Comparison of ENCODE assay signal across 8 cellular contexts in genomic region chr19:47255947-47256687, GRCh38. TPM values are rescaled to one million over a fixed set of nuclear protein-coding genes. Genes with fewer than 3 reads are reported as not detected.
DNase-seq lines count a peak whose midpoint lies in the region; ATAC-seq, FAIRE-seq and TF ChIP-seq lines count a peak whose summit lies in the region.

CCDC9 (plus strand) TSS chr19:47256525; CDS start chr19:47258401, 1,876 bp downstream.

- H3K27me3 ChIP-seq in Loucy (ENCODE audit: insufficient read depth, low read length, poor library complexity, severe bottlenecking) = no peaks in the 10 kb centered on the region
- H3K27me3 ChIP-seq in RWPE2 (ENCODE audit: insufficient read depth, poor library complexity, severe bottlenecking) = no peaks in the 10 kb centered on the region
- no peaks in the 10 kb centered on the region for H3K27me3 ChIP-seq in thyroid gland

- peak within 1 kb of the TSS; percentile 96 for H3K27ac Mint-ChIP-seq in activated naive CD4-positive, alpha-beta T cell treated with anti-CD3 and anti-CD28 coated beads, Interleukin-2, amount 10 ng/mL, durations not matched to agents 7 days and 5 days

- TF ChIP-seq CTCF in Loucy (conservative IDR thresholded peaks at IDR 0.05; ENCODE audit: low read length) = no peak
- TF ChIP-seq CTCF in RWPE2 (IDR thresholded peaks at IDR 0.05; ENCODE audit: poor library complexity, severe bottlenecking) = no peak
- TF ChIP-seq CTCF in thyroid gland (IDR thresholded peaks at IDR 0.05) = peak in 1 of 6 experiments; percentile 14

- peak within 1 kb of the TSS; percentile 95 for H3K4me3 Mint-ChIP-seq in activated naive CD4-positive, alpha-beta T cell treated with anti-CD3 and anti-CD28 coated beads, Interleukin-2, amount 10 ng/mL, durations not matched to agents 7 days and 5 days

- H3K9me3 Mint-ChIP-seq in activated naive CD4-positive, alpha-beta T cell treated with anti-CD3 and anti-CD28 coated beads, Interleukin-2, amount 10 ng/mL, durations not matched to agents 7 days and 5 days = no peaks in the 10 kb centered on the region

- peak; percentile 95 for DNase-seq in G401 (ENCODE audit: low spot score)
- peak; percentile 76 for DNase-seq in H54 (ENCODE audit: insufficient read length, low spot score)
- peak; percentile 95 for DNase-seq in RWPE2 (ENCODE audit: low spot score)
- peak; percentile 96 for DNase-seq in activated naive CD4-positive, alpha-beta T cell treated with anti-CD3 and anti-CD28 coated beads, Interleukin-2, amount 10 ng/mL, durations not matched to agents 7 days and 5 days
- no peak for DNase-seq in glomerular endothelial cell (ENCODE audit: extremely low read depth, low read depth, low spot score)
- peak; percentile 95 for DNase-seq in occipital lobe (lab: John Stamatoyannopoulos, UW)
- DNase-seq in thyroid gland = peak; percentile 97 to 98

- WGBS in thyroid gland, 2 donors = 18 to 22% methylated on average over 31 to 35 of the region's 56 CpGs

- peak within 1 kb of the TSS; percentile 91 for H3K9ac ChIP-seq in Loucy (ENCODE audit: low read depth, low read length, poor library complexity, severe bottlenecking)

- peaks cover 39% of the 10 kb centered on the region for H3K4me1 Mint-ChIP-seq in activated naive CD4-positive, alpha-beta T cell treated with anti-CD3 and anti-CD28 coated beads, Interleukin-2, amount 10 ng/mL, durations not matched to agents 7 days and 5 days

- H3K36me3 Mint-ChIP-seq in activated naive CD4-positive, alpha-beta T cell treated with anti-CD3 and anti-CD28 coated beads, Interleukin-2, amount 10 ng/mL, durations not matched to agents 7 days and 5 days = peaks cover 28% of the 10 kb centered on the region

- intact Hi-C loops in thyroid gland (cut with DNase I) = loop anchor here (10.0 kb wide), 1 partner anchor 401 kb away; the partner anchor contains the start of gene AP2S1

- peak within 1 kb of the TSS; percentile 76 for H3K27ac ChIP-seq in RWPE2 (ENCODE audit: poor library complexity, severe bottlenecking)
- H3K27ac ChIP-seq in thyroid gland = peak within 1 kb of the TSS; percentile 93 to 94 (median 93)

- H3K4me1 ChIP-seq in Loucy (ENCODE audit: insufficient read depth, low read length, poor library complexity, severe bottlenecking) (peaks cover 22% of the 10 kb centered on the region), RWPE2 (ENCODE audit: insufficient read depth, poor library complexity, severe bottlenecking) (peaks cover 18% of the 10 kb centered on the region), thyroid gland (peaks cover 17 to 22% of the 10 kb centered on the region in 2 donors)

- H3K9me2 ChIP-seq in Loucy (replicated peaks; ENCODE audit: low read depth, low read length) = no peaks in the 10 kb centered on the region

- H3K27me3 Mint-ChIP-seq in activated naive CD4-positive, alpha-beta T cell treated with anti-CD3 and anti-CD28 coated beads, Interleukin-2, amount 10 ng/mL, durations not matched to agents 7 days and 5 days = peaks cover 7% of the 10 kb centered on the region

- FAIRE-seq in H54 (lab: Jason Lieb, UNC) = no peak

- CTCF ChIA-PET in activated naive CD4-positive, alpha-beta T cell treated with anti-CD3 and anti-CD28 coated beads, Interleukin-2, amount 10 ng/mL, durations not matched to agents 7 days and 5 days (lab: Charles Lee) = interaction anchor here (0.8 to 4.5 kb wide), 5 partner anchors 10 to 46 kb away, joined by 3 to 31 read pairs (median 5); partner anchors contain the start of gene INAFM1

- peak; percentile 52 for ATAC-seq in RWPE2 (ENCODE audit: low read depth)

- H4K20me1 ChIP-seq in Loucy (ENCODE audit: insufficient read depth, low read length, poor library complexity, severe bottlenecking) = no peaks in the 10 kb centered on the region

- H3K36me3 ChIP-seq in Loucy (ENCODE audit: insufficient read depth, low read length) = peaks cover 4% of the 10 kb centered on the region; the same call in 1 of the 2 replicates
- peaks cover 28% of the 10 kb centered on the region for H3K36me3 ChIP-seq in RWPE2 (ENCODE audit: low read depth)
- peaks cover 24 to 25% of the 10 kb centered on the region in 2 donors for H3K36me3 ChIP-seq in thyroid gland

- peaks cover 25% of the 10 kb centered on the region for H3K79me2 ChIP-seq in Loucy (ENCODE audit: insufficient read depth, low read length)

- no peaks in the 10 kb centered on the region for H3K9me3 ChIP-seq in Loucy (ENCODE audit: insufficient read depth, low read depth, low read length)
- no peaks in the 10 kb centered on the region for H3K9me3 ChIP-seq in RWPE2 (ENCODE audit: severe bottlenecking)
- H3K9me3 ChIP-seq in thyroid gland = no peaks in the 10 kb centered on the region

- no peaks in the 10 kb centered on the region for H3F3A ChIP-seq in Loucy (ENCODE audit: low read depth)

- peak within 1 kb of the TSS; percentile 100 for H3K4me2 ChIP-seq in Loucy (ENCODE audit: low read depth, low read length, poor library complexity, severe bottlenecking)

- TF ChIP-seq POLR2A in H54 (IDR thresholded peaks at IDR 0.05; ENCODE audit: low read depth, low read length) = peak; percentile 17; the same call in 1 of the 2 replicates
- TF ChIP-seq POLR2A in thyroid gland (IDR thresholded peaks at IDR 0.05) = peak; percentile 62 to 83

- peak within 1 kb of the TSS; percentile 93 for H3K4me3 ChIP-seq in Loucy (ENCODE audit: low read length, poor library complexity, severe bottlenecking)
- H3K4me3 ChIP-seq in RWPE2 (ENCODE audit: severe bottlenecking) = peak within 1 kb of the TSS; percentile 45
- peak within 1 kb of the TSS; percentile 19 to 54 (median 46) for H3K4me3 ChIP-seq in thyroid gland (replicated peaks in 1 of 3)

- in situ Hi-C loops in G401 (cut with HindIII; ENCODE audit: low sequenced_read_pairs) = no loop called here

- peak within 1 kb of the TSS; percentile 93 for H2AFZ ChIP-seq in Loucy (ENCODE audit: low read length)

RNA-seq across cellular contexts. Expression of gene CCDC9, which starts in this region (rescaled TPM):
- 16.5 and 22.2 TPM in 2 replicates for total RNA-seq in G401 (2014; rRNA removed; shearing (Covaris generic))
- total RNA-seq in glomerular endothelial cell (10.0 and 19.9 TPM in 2 replicates), occipital lobe (2.8 TPM), thyroid gland (10 to 100 TPM; 16.1 to 21.9 (median 17.8) TPM)
